ENCODE assay signal across 11 cellular contexts in the genomic region with DNA sequence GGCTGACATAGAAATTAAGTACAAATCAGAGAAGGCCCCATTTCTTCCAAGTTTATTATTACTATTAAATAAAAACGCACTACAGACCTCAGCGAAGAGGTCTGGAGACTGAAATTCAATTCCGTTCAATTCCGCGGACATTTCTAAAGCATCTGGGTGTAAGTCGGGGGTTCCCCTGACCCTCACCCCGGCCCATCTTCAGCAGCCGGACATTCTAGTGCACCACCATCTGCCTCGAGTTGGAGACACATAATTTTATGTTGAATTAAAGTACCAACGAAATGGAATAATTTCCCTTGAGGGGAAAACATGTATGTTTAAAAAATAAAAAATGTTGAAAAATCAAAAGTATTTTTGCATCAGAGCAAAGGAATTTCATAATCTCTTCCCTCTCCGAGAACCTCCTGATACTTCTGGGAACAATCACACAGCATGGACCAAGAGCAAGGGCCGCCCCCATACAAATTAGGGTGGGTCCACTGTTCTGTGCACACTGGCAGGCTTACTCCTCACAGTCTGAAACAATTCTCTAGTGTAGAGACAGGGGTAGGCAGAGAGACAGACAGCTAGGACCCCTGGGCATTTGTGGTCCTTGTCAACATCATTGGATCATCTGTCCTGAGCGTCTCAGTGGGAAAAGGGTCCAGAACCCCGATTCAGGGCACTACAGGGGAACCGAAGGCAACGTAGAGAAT. TPM values are rescaled to one million over a fixed set of nuclear protein-coding genes. Genes with fewer than 3 reads are reported as not detected.
A peak's percentile ranks its signal among the peaks of the same experiment; 100 is the strongest.
DNase-seq lines count a peak whose midpoint lies in the region; ATAC-seq and TF ChIP-seq lines count a peak whose summit lies in the region.
"Had no signal": no experiment of that assay in that cellular context is flagged by ENCODE, and none has a peak within 500 bp of the region (broad histone marks: within the 10 kb centered on the region; RNA-seq: fewer than 3 reads in every experiment).

No MANE protein-coding gene starts in this region.

- no peak for DNase-seq in activated naive CD4-positive, alpha-beta T cell treated with Interleukin-2 at 50 U/mL for 16 hours
- DNase-seq in ascending aorta (ENCODE audit: low spot score in 2 of 2) (no peak), lower lobe of right lung (no peak), type B pancreatic cell (ENCODE audit: extremely low spot score, unreplicated experiment) (no peak), NCI-H2171 (lab: John Stamatoyannopoulos, UW) (no peak)
- DNase-seq in stimulated activated CD4-positive, alpha-beta T cell treated with anti-CD3 and anti-CD28 coated beads, Interleukin-15, amount 100 ng/mL, for 24 hours, result no peak
- DNase-seq: anterior cingulate cortex, Caco-2, left cardiac atrium had no signal

- no peaks in the 10 kb centered on the region for H3K27me3 Mint-ChIP-seq in activated naive CD4-positive, alpha-beta T cell treated with anti-CD3 and anti-CD28 coated beads, Interleukin-2, amount 50 U/mL, for 24 hours
- H3K27me3 Mint-ChIP-seq in type B pancreatic cell, result no peaks in the 10 kb centered on the region

- H3K4me1 Mint-ChIP-seq in activated naive CD4-positive, alpha-beta T cell treated with anti-CD3 and anti-CD28 coated beads, Interleukin-2, amount 50 U/mL, for 24 hours, result peaks cover 100% of the 10 kb centered on the region
- peaks cover 76% of the 10 kb centered on the region for H3K4me1 Mint-ChIP-seq in type B pancreatic cell (ENCODE audit: unreplicated experiment)

- H3K27ac Mint-ChIP-seq in activated naive CD4-positive, alpha-beta T cell treated with anti-CD3 and anti-CD28 coated beads, Interleukin-2, amount 50 U/mL, for 24 hours, result peak overlapping the region; percentile 99
- peak overlapping the region; percentile 99 for H3K27ac Mint-ChIP-seq in type B pancreatic cell

- ATAC-seq in lower lobe of right lung (no peak), HG02973 (IDR thresholded peaks at IDR 0.05; ENCODE audit: unreplicated experiment) (no peak)

- H3K36me3 ChIP-seq in ascending aorta (no peaks in the 10 kb centered on the region), lower lobe of right lung (peaks cover 11% of the 10 kb centered on the region)

- peaks cover 19% of the 10 kb centered on the region for H3K36me3 Mint-ChIP-seq in activated naive CD4-positive, alpha-beta T cell treated with anti-CD3 and anti-CD28 coated beads, Interleukin-2, amount 50 U/mL, for 24 hours
- peaks cover 11% of the 10 kb centered on the region for H3K36me3 Mint-ChIP-seq in type B pancreatic cell

- intact Hi-C loops in ascending aorta (cut with DNase I), result no loop called here
- intact Hi-C loops in lower lobe of right lung (cut with DNase I), result no loop called here

- peak overlapping the region; percentile 86 for H3K4me3 Mint-ChIP-seq in activated naive CD4-positive, alpha-beta T cell treated with anti-CD3 and anti-CD28 coated beads, Interleukin-2, amount 50 U/mL, for 24 hours
- H3K4me3 Mint-ChIP-seq in type B pancreatic cell, result peak overlapping the region; percentile 58

- H3K4me1 ChIP-seq in ascending aorta, result peaks cover 16 to 55% of the 10 kb centered on the region in 2 donors
- H3K4me1 ChIP-seq in lower lobe of right lung, result peaks cover 91% of the 10 kb centered on the region
- H3K4me1 ChIP-seq: Caco-2 had no signal

- H3K9me3 Mint-ChIP-seq in activated naive CD4-positive, alpha-beta T cell treated with anti-CD3 and anti-CD28 coated beads, Interleukin-2, amount 50 U/mL, for 24 hours, result peaks cover 9% of the 10 kb centered on the region
- H3K9me3 Mint-ChIP-seq in type B pancreatic cell, result no peaks in the 10 kb centered on the region

- H3K9me3 ChIP-seq in ascending aorta, result no peaks in the 10 kb centered on the region
- no peaks in the 10 kb centered on the region for H3K9me3 ChIP-seq in lower lobe of right lung
- H3K9me3 ChIP-seq: Caco-2 had no signal

- H3K27me3 ChIP-seq in ascending aorta, result no peaks in the 10 kb centered on the region
- no peaks in the 10 kb centered on the region for H3K27me3 ChIP-seq in lower lobe of right lung (ENCODE audit: low read depth)

- H3K27ac ChIP-seq in ascending aorta (peak overlapping the region; percentile 73 to 84), lower lobe of right lung (peak overlapping the region; percentile 42)

- H3K4me3 ChIP-seq in ascending aorta (peak overlapping the region in 1 of 2 donors; percentile 10), lower lobe of right lung (no peak overlapping the region)

- no peak for TF ChIP-seq CTCF in ascending aorta (IDR thresholded peaks at IDR 0.05)
- no peak for TF ChIP-seq CTCF in lower lobe of right lung (IDR thresholded peaks at IDR 0.05)
- TF ChIP-seq CTCF in type B pancreatic cell (conservative IDR thresholded peaks at IDR 0.05), result no peak

RNA-seq across cellular contexts. Expression of a gene that starts 29.3 kb away (rescaled TPM):
- total RNA-seq in ascending aorta, result 8.1 TPM
- 90.6 TPM for total RNA-seq in lower lobe of right lung
- total RNA-seq in type B pancreatic cell (ENCODE audit: low replicate concordance), result 14.5 and 34.0 TPM in 2 replicates
